Comparison of ENCODE assay signal across 9 cellular contexts in genomic region chr1:38559180-38559874, GRCh38.
DNase-seq lines count a peak whose midpoint lies in the region; ATAC-seq and TF ChIP-seq lines count a peak whose summit lies in the region.
"Had no signal": no experiment of that assay in that cellular context is flagged by ENCODE, and none has a peak within 500 bp of the region (broad histone marks: within the 10 kb centered on the region; RNA-seq: fewer than 3 reads in every experiment).

No MANE protein-coding gene starts in this region.

- no peak overlapping the region for H2BK15ac ChIP-seq in H9 (ENCODE audit: low read depth, low read length)

- DNase-seq in DMS153 (lab: John Stamatoyannopoulos, UW): peak; percentile 59
- no peak for DNase-seq in H9
- DNase-seq in T follicular helper cell (ENCODE audit: low read depth): peak; percentile 69
- DNase-seq in activated naive CD8-positive, alpha-beta T cell treated with anti-CD3 and anti-CD28 coated beads, Interleukin-2, amount 50 U/mL, for 24 hours: peak; percentile 81
- peak; percentile 79 for DNase-seq in upper lobe of right lung
- DNase-seq in Ammon's horn (ENCODE audit: low spot score): no peak
- DNase-seq in substantia nigra (lab: John Stamatoyannopoulos, UW): no peak

- peak overlapping the region; percentile 55 to 59 for H3K4me3 ChIP-seq in neutrophil (ENCODE audit: low read depth in 1 of 2, low read length in 1 of 2)
- peak overlapping the region; percentile 5 for H3K4me3 ChIP-seq in upper lobe of right lung

- TF ChIP-seq CTCF in H9 (conservative IDR thresholded peaks at IDR 0.05) (no peak), neutrophil (IDR thresholded peaks at IDR 0.05) (no peak), upper lobe of right lung (IDR thresholded peaks at IDR 0.05) (no peak)

- H3K4me1 Mint-ChIP-seq in H9: peaks cover 32 to 47% of the 10 kb centered on the region in 2 experiments
- peaks cover 74% of the 10 kb centered on the region for H3K4me1 Mint-ChIP-seq in activated naive CD8-positive, alpha-beta T cell treated with anti-CD3 and anti-CD28 coated beads, Interleukin-2, amount 50 U/mL, for 24 hours

- H4K8ac ChIP-seq in H9 (replicated peaks; ENCODE audit: insufficient read length, low read depth, low read length): no peak overlapping the region

- H3K9ac ChIP-seq in H9 (ENCODE audit: extremely low read depth, insufficient read length, low read length): no peak overlapping the region

- no peaks in the 10 kb centered on the region for H3K36me3 Mint-ChIP-seq in H9 (ENCODE audit: insufficient read depth in 1 of 3, low read depth in 3 of 3)
- no peaks in the 10 kb centered on the region for H3K36me3 Mint-ChIP-seq in activated naive CD8-positive, alpha-beta T cell treated with anti-CD3 and anti-CD28 coated beads, Interleukin-2, amount 50 U/mL, for 24 hours (ENCODE audit: low read depth)

- no peak overlapping the region for H2BK20ac ChIP-seq in H9 (ENCODE audit: low read depth, low read length, poor library complexity, severe bottlenecking)

- no peak overlapping the region for H2AFZ ChIP-seq in H9 (ENCODE audit: low read length)

- no peak overlapping the region for H4K5ac ChIP-seq in H9 (ENCODE audit: insufficient read length, low read depth, low read length)

- intact Hi-C loops in upper lobe of right lung (cut with DNase I): no loop called here

- H3K27me3 ChIP-seq in H9 (ENCODE audit: insufficient read depth, low read length) (no peaks in the 10 kb centered on the region), neutrophil (peaks cover 16% of the 10 kb centered on the region), upper lobe of right lung (peaks cover under 1% of the 10 kb centered on the region)

- H2BK5ac ChIP-seq in H9 (ENCODE audit: insufficient read length, low read length): no peak overlapping the region

- no peak overlapping the region for H3K23ac ChIP-seq in H9 (ENCODE audit: insufficient read length, low read depth, low read length)

- H3K56ac ChIP-seq in H9 (ENCODE audit: insufficient read length, low read depth, low read length): no peak overlapping the region

- peaks cover 2% of the 10 kb centered on the region for H3K23me2 ChIP-seq in H9 (ENCODE audit: insufficient read length, low read depth, low read length, poor library complexity, severe bottlenecking)

- H3K36me3 ChIP-seq in neutrophil: no peaks in the 10 kb centered on the region
- H3K36me3 ChIP-seq in upper lobe of right lung: no peaks in the 10 kb centered on the region

- no peak overlapping the region for H2AK5ac ChIP-seq in H9 (ENCODE audit: insufficient read length, low read length)

- H3K4me1 ChIP-seq in H9 (ENCODE audit: insufficient read depth, low read length) (peaks cover 4% of the 10 kb centered on the region; the same call in 1 of the 2 replicates), neutrophil (ENCODE audit: control insufficient read depth in 1 of 2, insufficient read depth in 1 of 2, low read depth in 1 of 2, low read length in 1 of 2) (peaks cover 16 to 22% of the 10 kb centered on the region in 2 experiments), upper lobe of right lung (peaks cover 14% of the 10 kb centered on the region)

- H3K4me2 ChIP-seq in H9 (ENCODE audit: insufficient read depth, insufficient read length, low read length): peak overlapping the region; percentile 11

- no peak overlapping the region for H3T11ph ChIP-seq in H9 (ENCODE audit: low read length)

- H2BK12ac ChIP-seq in H9 (ENCODE audit: insufficient read length, low read depth, low read length): no peak overlapping the region

- H3K9me3 ChIP-seq in H9 (ENCODE audit: control insufficient read depth, low read depth, low read length) (no peaks in the 10 kb centered on the region), neutrophil (no peaks in the 10 kb centered on the region), upper lobe of right lung (no peaks in the 10 kb centered on the region)

- no peak overlapping the region for H3K27ac ChIP-seq in H9 (ENCODE audit: insufficient read length, low read depth, low read length)
- peak overlapping the region; percentile 90 for H3K27ac ChIP-seq in neutrophil
- H3K27ac ChIP-seq in upper lobe of right lung: no peak overlapping the region
- no peak overlapping the region for H3K27ac ChIP-seq in substantia nigra (ENCODE audit: low read depth, low read length, poor library complexity, severe bottlenecking)
- H3K27ac ChIP-seq: epithelial cell of prostate had no signal

- no peak overlapping the region for H2BK120ac ChIP-seq in H9 (ENCODE audit: low read depth, low read length, poor library complexity, severe bottlenecking)

- no peak overlapping the region for H3K14ac ChIP-seq in H9 (ENCODE audit: insufficient read depth, low read length)

- H3K27me3 Mint-ChIP-seq in H9 (ENCODE audit: low read depth): peaks cover 7% of the 10 kb centered on the region
- H3K27me3 Mint-ChIP-seq in activated naive CD8-positive, alpha-beta T cell treated with anti-CD3 and anti-CD28 coated beads, Interleukin-2, amount 50 U/mL, for 24 hours: peaks cover 23% of the 10 kb centered on the region

- H3K79me1 ChIP-seq in H9 (ENCODE audit: insufficient read depth, low read depth, low read length, poor library complexity, severe bottlenecking): no peaks in the 10 kb centered on the region

- H3K79me2 ChIP-seq in H9 (ENCODE audit: insufficient read depth, low read length): no peaks in the 10 kb centered on the region

- no peak overlapping the region for H4K91ac ChIP-seq in H9 (ENCODE audit: insufficient read length, low read depth, low read length)

- peak; percentile 92 for ATAC-seq in activated naive CD8-positive, alpha-beta T cell treated with anti-CD3 and anti-CD28 coated beads, Interleukin-2, amount 50 U/mL, for 24 hours
- ATAC-seq in upper lobe of right lung: peak; percentile 79

- H4K20me1 ChIP-seq in H9 (ENCODE audit: control insufficient read depth, insufficient read depth, insufficient read length): no peaks in the 10 kb centered on the region

- H3K4ac ChIP-seq in H9 (ENCODE audit: low read depth, low read length): no peak overlapping the region

- peak overlapping the region in 2 of 3 experiments; percentile 28 to 71; a peak in 2 of 7 replicates for H3K27ac Mint-ChIP-seq in H9
- peak overlapping the region; percentile 92 for H3K27ac Mint-ChIP-seq in activated naive CD8-positive, alpha-beta T cell treated with anti-CD3 and anti-CD28 coated beads, Interleukin-2, amount 50 U/mL, for 24 hours

- H3K9me3 Mint-ChIP-seq in H9: no peaks in the 10 kb centered on the region
- no peaks in the 10 kb centered on the region for H3K9me3 Mint-ChIP-seq in activated naive CD8-positive, alpha-beta T cell treated with anti-CD3 and anti-CD28 coated beads, Interleukin-2, amount 50 U/mL, for 24 hours

- no CpG with 5 or more reads among the region's 39 CpGs for WGBS in H9 (ENCODE audit: extremely low coverage, insufficient read length, low lambda C conversion rate)

- peak overlapping the region in 1 of 2 experiments; percentile 66; a peak in 3 of 5 replicates for H3K4me3 Mint-ChIP-seq in H9
- peak overlapping the region; percentile 70 for H3K4me3 Mint-ChIP-seq in activated naive CD8-positive, alpha-beta T cell treated with anti-CD3 and anti-CD28 coated beads, Interleukin-2, amount 50 U/mL, for 24 hours

- H3K18ac ChIP-seq in H9 (ENCODE audit: insufficient read length, low read depth, low read length): peak overlapping the region; percentile 15

Comparison
In these comparisons a context has a peak if more than half of its experiments do, and no peak if none do; other contexts are left out.
1. DNase-seq: peak in DMS153 (single experiment), T follicular helper cell (single experiment), activated naive CD8-positive, alpha-beta T cell treated with anti-CD3 and anti-CD28 coated beads, Interleukin-2, amount 50 U/mL, for 24 hours (single experiment) and upper lobe of right lung (single experiment); none in H9 (single experiment), Ammon's horn (single experiment) and substantia nigra (0 of 49).